Comparison of ENCODE assay signal across 12 cellular contexts in the genomic region with DNA sequence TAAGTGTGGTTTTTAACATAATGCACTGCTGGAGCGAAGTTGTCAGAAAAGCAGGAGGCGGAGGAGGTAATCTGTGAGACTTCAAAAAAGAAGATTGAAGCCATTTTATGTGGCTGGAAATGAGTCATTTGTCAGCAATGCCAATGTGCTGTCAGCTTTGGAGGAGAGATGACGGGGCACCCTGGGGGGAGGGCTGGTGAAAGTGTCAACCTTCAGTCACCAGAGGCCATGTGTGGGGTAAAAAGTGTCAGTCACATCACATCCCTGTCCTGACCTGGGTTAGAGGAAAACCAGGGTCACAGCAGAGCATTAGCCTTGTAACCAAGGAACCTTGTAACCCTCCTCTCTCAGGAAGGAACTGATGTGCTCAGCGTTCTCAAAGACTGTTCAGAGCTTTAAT. TPM values are rescaled to one million over a fixed set of nuclear protein-coding genes. Genes with fewer than 3 reads are reported as not detected.
DNase-seq lines count a peak whose midpoint lies in the region; FAIRE-seq and TF ChIP-seq lines count a peak whose summit lies in the region.
"Had no signal": no experiment of that assay in that cellular context is flagged by ENCODE, and none has a peak within 500 bp of the region (broad histone marks: within the 10 kb centered on the region; RNA-seq: fewer than 3 reads in every experiment).

No MANE protein-coding gene starts in this region.

- FAIRE-seq in endothelial cell of umbilical vein (lab: Jason Lieb, UNC) = peak; percentile 85

- intact Hi-C loops in endothelial cell of umbilical vein (cut with micrococcal nuclease) = loop anchor here (1.0 to 5.0 kb wide), 2 partner anchors 59 to 86 kb away; a partner anchor contains a TSS
- intact Hi-C loops in vagina (cut with DNase I) = no loop called here

- H3K79me2 ChIP-seq in endothelial cell of umbilical vein (ENCODE audit: control insufficient read depth, insufficient read depth, low read length) = no peaks in the 10 kb centered on the region

- no peak overlapping the region for H3K9ac ChIP-seq in endothelial cell of umbilical vein (replicated peaks; ENCODE audit: extremely low read depth, insufficient read depth, low read length)

- no peak overlapping the region for H3K4me3 ChIP-seq in MG63
- H3K4me3 ChIP-seq in endothelial cell of umbilical vein (replicated peaks in 1 of 3; ENCODE audit: insufficient read depth in 1 of 3, low read depth in 1 of 3, low read length in 3 of 3) = no peak overlapping the region
- H3K4me3 ChIP-seq in vagina = no peak overlapping the region
- H3K4me3 ChIP-seq: body of pancreas, lower lobe of right lung, right atrium auricular region had no signal

- H3K27ac ChIP-seq in endothelial cell of umbilical vein (ENCODE audit: insufficient read depth, low read depth, low read length) (peak overlapping the region; percentile 16), vagina (no peak overlapping the region)
- H3K27ac ChIP-seq: body of pancreas, lower lobe of right lung, right atrium auricular region had no signal

- TF ChIP-seq CTCF in endothelial cell of umbilical vein (IDR thresholded peaks at IDR 0.05; ENCODE audit: extremely low read depth in 1 of 2, insufficient read depth in 1 of 2, low read depth in 1 of 2, low read length in 2 of 2) (no peak), vagina (IDR thresholded peaks at IDR 0.05) (no peak)

- POLR2A ChIA-PET in endothelial cell of umbilical vein (lab: Charles Lee) (no interaction called here), HEK293T (lab: Yijun Ruan, JAX) (no interaction called here)

- H3K9me1 ChIP-seq in endothelial cell of umbilical vein (replicated peaks; ENCODE audit: control insufficient read depth, extremely low read depth, insufficient read depth, low read length) = no peaks in the 10 kb centered on the region

- H3K9me3 ChIP-seq in MG63 (no peaks in the 10 kb centered on the region), endothelial cell of umbilical vein (replicated peaks; ENCODE audit: control insufficient read depth, insufficient read depth, low read length) (no peaks in the 10 kb centered on the region), vagina (no peaks in the 10 kb centered on the region)
- H3K9me3 ChIP-seq: body of pancreas, lower lobe of right lung, right atrium auricular region had no signal

- no peaks in the 10 kb centered on the region for H4K20me1 ChIP-seq in endothelial cell of umbilical vein (replicated peaks; ENCODE audit: control insufficient read depth, extremely low read depth, insufficient read depth, low read length)

- TF ChIP-seq POLR2A in endothelial cell of umbilical vein (IDR thresholded peaks at IDR 0.05; ENCODE audit: low read depth, low read length) (no peak), vagina (IDR thresholded peaks at IDR 0.05) (no peak)

- H3K4me2 ChIP-seq in endothelial cell of umbilical vein (ENCODE audit: insufficient read depth, low read length) = peak overlapping the region; percentile 12

- DNase-seq in GM03348 (ENCODE audit: low spot score) (peak; percentile 44), MG63 (peak; percentile 23), endothelial cell of umbilical vein (ENCODE audit: low read depth, low spot score) (peak; percentile 60), nucleus accumbens (lab: John Stamatoyannopoulos, UW) (peak in 30 of 56 donors; percentile 5 to 67 (median 40)), vagina (ENCODE audit: extremely low spot score in 2 of 2) (no peak), HEK293T (ENCODE audit: extremely low spot score) (no peak), NCI-H2029 (lab: John Stamatoyannopoulos, UW) (no peak)
- DNase-seq: body of pancreas, lower lobe of right lung, NCI-H1105 treated with DMSO at 0.1 percent for 48 hours, NCI-H774 had no signal

- H3K36me3 ChIP-seq in MG63 (no peaks in the 10 kb centered on the region), endothelial cell of umbilical vein (ENCODE audit: control insufficient read depth in 2 of 2, extremely low read depth in 1 of 2, insufficient read depth in 2 of 2, low read length in 2 of 2) (no peaks in the 10 kb centered on the region), vagina (no peaks in the 10 kb centered on the region)
- H3K36me3 ChIP-seq: lower lobe of right lung, right atrium auricular region had no signal

- no TSS peak for BruUV-seq in endothelial cell of umbilical vein (replicated peaks; lab: Mats Ljungman, UMichigan)

- H3K4me1 ChIP-seq in endothelial cell of umbilical vein (ENCODE audit: control insufficient read depth, extremely low read depth, insufficient read depth, low read length) (peaks cover 14% of the 10 kb centered on the region), vagina (no peaks in the 10 kb centered on the region)
- H3K4me1 ChIP-seq: body of pancreas, lower lobe of right lung, right atrium auricular region had no signal

- H3K27me3 ChIP-seq in MG63 (no peaks in the 10 kb centered on the region), endothelial cell of umbilical vein (ENCODE audit: control insufficient read depth in 2 of 2, insufficient read depth in 2 of 2, low read length in 2 of 2) (no peaks in the 10 kb centered on the region), vagina (no peaks in the 10 kb centered on the region)
- H3K27me3 ChIP-seq: body of pancreas, right atrium auricular region had no signal

- H2AFZ ChIP-seq in endothelial cell of umbilical vein (ENCODE audit: low read depth, low read length) = peak overlapping the region; percentile 15

- dilution Hi-C loops in endothelial cell of umbilical vein (cut with MboI; ENCODE audit: extremely low pct_ligation_motif_present, low sequenced_read_pairs) = no loop called here

- CTCF ChIA-PET in endothelial cell of umbilical vein (lab: Charles Lee) (no interaction called here), HEK293T (lab: Yijun Ruan, JAX) (interaction anchor here (0.6 kb wide), 1 partner anchor 107 kb away, joined by 3 read pairs; no protein-coding TSS in a partner anchor)

TF ChIP-seq in endothelial cell of umbilical vein, 7 proteins besides CTCF, POLR2A, EP300 and RAD21:
- peak; percentile 81 for TF ChIP-seq JUN (IDR thresholded peaks at IDR 0.05; ENCODE audit: borderline replicate concordance, insufficient read depth, insufficient read length, low read depth)
- no peak for TF ChIP-seq EZH2 (IDR thresholded peaks at IDR 0.05; ENCODE audit: borderline replicate concordance, low read depth, low read length, severe bottlenecking)
- peak; percentile 35 for TF ChIP-seq POLR2AphosphoS5 (IDR thresholded peaks at IDR 0.05; ENCODE audit: insufficient read depth, low read depth, low read length)
- TF ChIP-seq FOS (IDR thresholded peaks at IDR 0.05; ENCODE audit: borderline replicate concordance, insufficient read depth, low read length) = peak; percentile 91
- peak; percentile 18 for TF ChIP-seq GATA2 (IDR thresholded peaks at IDR 0.05; ENCODE audit: insufficient read depth, insufficient read length, low read depth, low read length)

TF ChIP-seq in HEK293T, 16 proteins besides CTCF, POLR2A, EP300 and RAD21:
- TF ChIP-seq NFRKB (IDR thresholded peaks at IDR 0.05) (no peak), TARDBP (IDR thresholded peaks at IDR 0.05) (no peak), ARNT (IDR thresholded peaks at IDR 0.05) (no peak), SUZ12 (IDR thresholded peaks at IDR 0.05) (no peak), L3MBTL2 (conservative IDR thresholded peaks at IDR 0.05) (no peak), CTBP1 (IDR thresholded peaks at IDR 0.05; ENCODE audit: borderline replicate concordance) (no peak), HDGF (IDR thresholded peaks at IDR 0.05; ENCODE audit: borderline replicate concordance) (no peak), FOXK2 (IDR thresholded peaks at IDR 0.05) (no peak), ZNF384 (IDR thresholded peaks at IDR 0.05) (no peak), FOXM1 (IDR thresholded peaks at IDR 0.05; ENCODE audit: borderline replicate concordance) (no peak), SP1 (IDR thresholded peaks at IDR 0.05) (no peak), ELF4 (IDR thresholded peaks at IDR 0.05) (no peak), BHLHE40 (IDR thresholded peaks at IDR 0.05; ENCODE audit: borderline replicate concordance) (no peak), FOXA1 (IDR thresholded peaks at IDR 0.05) (no peak), LEF1 (IDR thresholded peaks at IDR 0.05; ENCODE audit: borderline replicate concordance) (no peak)
- TF ChIP-seq, protein P1, sequence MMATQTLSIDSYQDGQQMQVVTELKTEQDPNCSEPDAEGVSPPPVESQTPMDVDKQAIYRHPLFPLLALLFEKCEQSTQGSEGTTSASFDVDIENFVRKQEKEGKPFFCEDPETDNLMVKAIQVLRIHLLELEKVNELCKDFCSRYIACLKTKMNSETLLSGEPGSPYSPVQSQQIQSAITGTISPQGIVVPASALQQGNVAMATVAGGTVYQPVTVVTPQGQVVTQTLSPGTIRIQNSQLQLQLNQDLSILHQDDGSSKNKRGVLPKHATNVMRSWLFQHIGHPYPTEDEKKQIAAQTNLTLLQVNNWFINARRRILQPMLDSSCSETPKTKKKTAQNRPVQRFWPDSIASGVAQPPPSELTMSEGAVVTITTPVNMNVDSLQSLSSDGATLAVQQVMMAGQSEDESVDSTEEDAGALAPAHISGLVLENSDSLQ (IDR thresholded peaks at IDR 0.05) = no peak

RNA-seq across cellular contexts. Expression of a gene that starts 59.1 kb away (rescaled TPM):
- total RNA-seq in MG63 (2014; rRNA removed; shearing (Covaris generic); ENCODE audit: low replicate concordance) = 3.5 and 3.9 TPM in 2 replicates
- total RNA-seq in endothelial cell of umbilical vein (38.6 and 41.7 TPM in 2 replicates), vagina (9.3 TPM)
- 12.2 and 18.2 TPM in 2 replicates for polyA plus RNA-seq in endothelial cell of umbilical vein
- polyA plus RNA-seq in endothelial cell of umbilical vein (2011; cell fraction: cytosol; rRNA removed) = 16.1 and 19.1 TPM in 2 replicates
- 30.1 and 34.2 TPM in 2 replicates for polyA plus RNA-seq in endothelial cell of umbilical vein (2011; cell fraction: nucleus; rRNA removed)
- 54.5 and 73.1 TPM in 2 replicates for polyA plus RNA-seq in endothelial cell of umbilical vein (2012)
- polyA minus RNA-seq in endothelial cell of umbilical vein = 68.9 and 82.9 TPM in 2 replicates
- polyA minus RNA-seq in endothelial cell of umbilical vein (2011; cell fraction: cytosol; rRNA and poly(A)+ RNA removed) = 1.9 TPM
- 150 and 185 TPM in 2 replicates for polyA minus RNA-seq in endothelial cell of umbilical vein (2011; cell fraction: nucleus; rRNA and poly(A)+ RNA removed)

Comparison
In these comparisons a context has a peak if more than half of its experiments do, and no peak if none do; other contexts are left out.
1. DNase-seq: peak in GM03348 (single experiment), MG63 (single experiment), endothelial cell of umbilical vein (single experiment) and nucleus accumbens (30 of 56); none in vagina (0 of 2), HEK293T (single experiment) and NCI-H2029 (single experiment).